Comparison of ENCODE assay signal across 13 cellular contexts in the genomic region with DNA sequence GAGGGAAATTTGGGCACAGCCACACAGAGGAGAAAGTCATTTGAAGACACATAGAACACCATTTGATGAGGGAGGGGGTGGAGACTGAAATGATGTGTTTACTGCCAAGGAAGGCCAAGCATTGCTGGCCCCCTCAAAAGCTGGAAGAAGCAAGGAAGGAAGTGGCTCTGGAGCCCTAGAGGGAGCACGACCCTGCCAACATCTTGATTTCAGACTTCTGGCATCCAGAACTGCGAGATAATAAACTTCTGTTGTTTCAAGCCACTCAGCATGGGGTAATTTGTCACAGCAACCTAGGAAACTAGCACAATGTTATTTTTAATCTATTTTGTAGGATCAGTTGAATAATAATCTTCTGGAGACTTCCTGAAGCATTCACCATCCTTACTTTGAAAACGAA.
"Had no signal": no experiment of that assay in that cellular context is flagged by ENCODE, and none has a peak within 500 bp of the region (broad histone marks: within the 10 kb centered on the region; RNA-seq: fewer than 3 reads in every experiment).

No MANE protein-coding gene starts in this region.

- DNase-seq: cortex of kidney; dorsolateral prefrontal cortex; effector memory CD4-positive, alpha-beta T cell; head of caudate nucleus; kidney; left cardiac atrium; naive thymus-derived CD4-positive, alpha-beta T cell; nephron progenitor cell; sigmoid colon; stimulated activated CD4-positive, alpha-beta T cell treated with anti-CD3 and anti-CD28 coated beads, Interleukin-2, amount 100 ng/mL, for 24 hours; stimulated activated CD4-positive, alpha-beta T cell treated with anti-CD3 and anti-CD28 coated beads, Interleukin-4, amount 100 ng/mL, for 4 hours; stimulated activated naive CD4-positive, alpha-beta T cell had no signal

- H3K36me3 Mint-ChIP-seq: naive thymus-derived CD4-positive, alpha-beta T cell; type B pancreatic cell had no signal

- H3K27ac Mint-ChIP-seq: naive thymus-derived CD4-positive, alpha-beta T cell; nephron progenitor cell; type B pancreatic cell had no signal

- H3K9me3 Mint-ChIP-seq: nephron progenitor cell, type B pancreatic cell had no signal

- H3K27me3 Mint-ChIP-seq: type B pancreatic cell had no signal

- H3K4me1 Mint-ChIP-seq: naive thymus-derived CD4-positive, alpha-beta T cell had no signal

- ATAC-seq: left cardiac atrium; naive thymus-derived CD4-positive, alpha-beta T cell had no signal

- H3K4me3 Mint-ChIP-seq: naive thymus-derived CD4-positive, alpha-beta T cell; nephron progenitor cell; type B pancreatic cell had no signal
